In the genomic region with DNA sequence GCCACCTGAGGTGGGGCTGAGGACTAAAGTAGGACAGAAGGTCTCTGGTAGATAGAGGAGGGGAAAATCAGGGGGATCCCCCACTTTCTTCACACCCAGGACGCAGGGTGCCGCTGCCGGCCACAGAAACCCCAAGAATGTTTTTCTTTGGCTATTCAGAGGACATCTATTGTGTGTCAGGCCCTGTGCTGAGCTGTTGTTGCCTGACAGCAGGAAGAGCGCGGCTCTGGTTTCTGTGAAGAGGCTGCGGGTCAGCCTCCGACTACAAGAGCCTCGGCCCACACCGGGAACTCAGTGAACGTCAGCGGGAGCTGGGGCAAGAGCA, we compare ENCODE assay signal across 8 cellular contexts. TPM values are rescaled to one million over a fixed set of nuclear protein-coding genes. Genes with fewer than 3 reads are reported as not detected.
DNase-seq lines count a peak whose midpoint lies in the region; ATAC-seq, FAIRE-seq and TF ChIP-seq lines count a peak whose summit lies in the region.

No MANE protein-coding gene starts in this region.

- H2BK5ac ChIP-seq in H1 (ENCODE audit: low read depth, low read length), result peak overlapping the region; percentile 72

- WGBS in H1 (ENCODE audit: extremely low coverage in 1 of 2, insufficient coverage in 1 of 2, insufficient read length in 1 of 2, insufficient replicate concordance in 2 of 2, low coverage in 1 of 2, low lambda C conversion rate in 2 of 2, missing lambda C conversion rate in 1 of 2), 2 experiments, result 7% methylated on average over 9 of the region's 11 CpGs; no CpG with 5 or more reads in 1 of the 2 experiments
- WGBS in transverse colon (ENCODE audit: low coverage in 1 of 2), 2 donors, result 0 to 1% methylated on average over 4 to 11 of the region's 11 CpGs

- no peak overlapping the region for H2BK15ac ChIP-seq in H1 (ENCODE audit: low read length)

- H2BK20ac ChIP-seq in H1 (ENCODE audit: low read length), result no peak overlapping the region

- FAIRE-seq in H1 (lab: Jason Lieb, UNC), result no peak

- H2AK5ac ChIP-seq in H1 (ENCODE audit: low read depth, low read length), result no peak overlapping the region

- H3K27me3 ChIP-seq in H1 (replicated peaks in 1 of 4; ENCODE audit: control insufficient read depth in 3 of 4, extremely low read depth in 1 of 4, insufficient read depth in 3 of 4, low read length in 3 of 4) (no peaks in the 10 kb centered on the region), transverse colon (no peaks in the 10 kb centered on the region)

- peak overlapping the region; percentile 68 to 86 (median 74) for H3K9ac ChIP-seq in H1 (replicated peaks in 1 of 4; ENCODE audit: extremely low read depth in 1 of 4, low read depth in 3 of 4, low read length in 3 of 4)

- H3K4ac ChIP-seq in H1 (replicated peaks; ENCODE audit: insufficient read length, low read depth, low read length), result no peak overlapping the region

- H4K5ac ChIP-seq in H1 (ENCODE audit: insufficient read length, low read depth, low read length), result peak overlapping the region; percentile 81

- CTCF ChIA-PET in H1 (lab: Charles Lee; ENCODE audit: partially characterized antibody), result interaction anchor here (0.9 to 6.9 kb wide), 6 partner anchors 12 to 186 kb away, joined by 3 to 121 read pairs (median 23); no protein-coding TSS in a partner anchor

- TF ChIP-seq RAD21 in H1 (IDR thresholded peaks at IDR 0.05 in 1 of 2, conservative IDR thresholded peaks at IDR 0.05 in 1 of 2; ENCODE audit: low read depth in 2 of 2, low read length in 2 of 2), result no peak

- H3K56ac ChIP-seq in H1 (replicated peaks; ENCODE audit: insufficient read length, low read depth, low read length), result peak overlapping the region; percentile 55

- no peak overlapping the region for H3K14ac ChIP-seq in H1 (ENCODE audit: insufficient read length)

- H3K23ac ChIP-seq in H1 (ENCODE audit: insufficient read length), result no peak overlapping the region

- in situ Hi-C loops in transverse colon (cut with MboI; ENCODE audit: low pct_ligation_motif_present in 1 of 4, low pct_unique_long_range_greater_than_20kb in 1 of 4, low sequenced_read_pairs in 3 of 4), result loop anchor here (10.0 to 25.0 kb wide), 2 partner anchors 93 to 100 kb away; partner anchors contain the start of gene ARID1A (in 4 of the 4)

- H3K9me3 ChIP-seq in H1 (ENCODE audit: insufficient read depth in 2 of 2, low read depth in 1 of 2, low read length in 1 of 2) (no peaks in the 10 kb centered on the region), transverse colon (no peaks in the 10 kb centered on the region)

- H3K36me3 ChIP-seq in H1 (ENCODE audit: control insufficient read depth in 2 of 4, insufficient read depth in 4 of 4, low read length in 3 of 4) (peaks cover 0 to 2% (median under 1%) of the 10 kb centered on the region in 4 experiments; a peak in 1 of 8 replicates), transverse colon (no peaks in the 10 kb centered on the region)

- H3K4me2 ChIP-seq in H1 (ENCODE audit: insufficient read depth in 1 of 2, low read depth in 2 of 2, low read length in 2 of 2), result peak overlapping the region; percentile 79 to 98

- H3K79me1 ChIP-seq in H1 (ENCODE audit: low read depth, low read length), result no peaks in the 10 kb centered on the region

- H3K4me3 ChIP-seq in H1 (ENCODE audit: extremely low read depth in 1 of 4, insufficient read depth in 2 of 4, low read depth in 3 of 4, low read length in 4 of 4) (peak overlapping the region; percentile 63 to 84 (median 73)), transverse colon (peak overlapping the region; percentile 73 to 90 (median 78))

- no peaks in the 10 kb centered on the region for H3K36me3 Mint-ChIP-seq in natural killer cell

- no peak for TF ChIP-seq EP300 in H1 (IDR thresholded peaks at IDR 0.05; ENCODE audit: borderline replicate concordance in 1 of 2, low read depth in 2 of 2, low read length in 2 of 2)
- TF ChIP-seq EP300 in transverse colon (IDR thresholded peaks at IDR 0.05; ENCODE audit: low read depth), result no peak

- POLR2A ChIA-PET in H1 (lab: Charles Lee; ENCODE audit: partially characterized antibody), result interaction anchor here (0.8 to 11.6 kb wide), 10 partner anchors 8 to 286 kb away, joined by 3 to 118 read pairs (median 4); partner anchors contain the start of genes ARID1A and GPATCH3

- no peaks in the 10 kb centered on the region for H3K79me2 ChIP-seq in H1 (ENCODE audit: control insufficient read depth in 1 of 2, insufficient read depth in 2 of 2, low read length in 2 of 2)

- DNase-seq in AG20443 (ENCODE audit: low spot score) (peak; percentile 34), H1 (ENCODE audit: low read depth in 1 of 2, low spot score in 2 of 2) (no peak), natural killer cell (peak; percentile 83), transverse colon (peak; percentile 61), Kasumi-1 (lab: John Stamatoyannopoulos, UW) (no peak)

- H3K4me3 Mint-ChIP-seq in natural killer cell, result peak overlapping the region; percentile 100

- no peaks in the 10 kb centered on the region for H4K20me1 ChIP-seq in H1 (replicated peaks in 1 of 2; ENCODE audit: control insufficient read depth in 1 of 2, insufficient read depth in 2 of 2, low read length in 2 of 2)

- H3K27ac ChIP-seq in H1 (ENCODE audit: low read depth, low read length) (peak overlapping the region; percentile 81), transverse colon (peak overlapping the region; percentile 98 to 99 (median 98))

- no peaks in the 10 kb centered on the region for H3K9me3 Mint-ChIP-seq in natural killer cell

- H2BK12ac ChIP-seq in H1 (ENCODE audit: low read depth, low read length), result peak overlapping the region; percentile 86; the same call in 1 of the 2 replicates

- TF ChIP-seq CTCF in H1 (IDR thresholded peaks at IDR 0.05; ENCODE audit: control extremely low read depth in 1 of 3, insufficient read depth in 1 of 3, low read depth in 1 of 3, low read length in 3 of 3) (no peak), natural killer cell (IDR thresholded peaks at IDR 0.05) (no peak), transverse colon (IDR thresholded peaks at IDR 0.05) (peak in 1 of 5 experiments; percentile 8)

- ATAC-seq in GM19043 (IDR thresholded peaks at IDR 0.05; ENCODE audit: low read depth, unreplicated experiment) (peak; percentile 43), HG03342 (IDR thresholded peaks at IDR 0.05; ENCODE audit: unreplicated experiment) (peak; percentile 42), natural killer cell (peak; percentile 60 to 82 (median 76))
- peak; percentile 42 to 44 for ATAC-seq in activated CD4-positive, CD25-positive, alpha-beta regulatory T cell treated with anti-CD3 and anti-CD28 coated beads, Interleukin-2, amount 50 U/mL, for 24 hours

- H2AFZ ChIP-seq in H1 (ENCODE audit: low read length), result no peak overlapping the region

- peak overlapping the region; percentile 81 for H3K18ac ChIP-seq in H1 (ENCODE audit: extremely low read depth, low read length)

- H3K4me1 Mint-ChIP-seq in natural killer cell, result peaks cover 80 to 86% of the 10 kb centered on the region in 2 donors

- H3K4me1 ChIP-seq in H1 (replicated peaks in 1 of 4; ENCODE audit: control insufficient read depth in 3 of 4, insufficient read depth in 4 of 4, low read length in 3 of 4) (peaks cover 7 to 19% (median 13%) of the 10 kb centered on the region in 4 experiments; a peak in 6 of 7 replicates), transverse colon (peaks cover 20 to 64% (median 54%) of the 10 kb centered on the region in 4 donors)

- no peak overlapping the region for H2BK120ac ChIP-seq in H1 (replicated peaks; ENCODE audit: low read depth, low read length)

- peak overlapping the region; percentile 100 for H3K27ac Mint-ChIP-seq in natural killer cell

- intact Hi-C loops in natural killer cell (cut with micrococcal nuclease), result loop anchor here (1.0 to 10.0 kb wide), 6 partner anchors 43 to 413 kb away; partner anchors contain the start of genes NUDC and ZNF683
- intact Hi-C loops in transverse colon (cut with DNase I; ENCODE audit: low total_unique reads), result loop anchor here (5.0 kb wide), 2 partner anchors 95 to 110 kb away; no protein-coding TSS in a partner anchor

- no peaks in the 10 kb centered on the region for H3K27me3 Mint-ChIP-seq in natural killer cell (ENCODE audit: low read depth in 2 of 2)

- peaks cover 14% of the 10 kb centered on the region for H3K23me2 ChIP-seq in H1 (ENCODE audit: low read depth, low read length)

- H4K91ac ChIP-seq in H1 (replicated peaks; ENCODE audit: insufficient read length, low read length), result peak overlapping the region; percentile 76

- no peak overlapping the region for H4K8ac ChIP-seq in H1 (ENCODE audit: extremely low read depth, insufficient read depth, low read length)

- TF ChIP-seq POLR2A in H1 (IDR thresholded peaks at IDR 0.05; ENCODE audit: control extremely low read depth in 1 of 2, low read depth in 2 of 2, low read length in 2 of 2) (no peak), transverse colon (IDR thresholded peaks at IDR 0.05) (no peak)

TF ChIP-seq in H1, 55 proteins besides CTCF, POLR2A, EP300 and RAD21:
- no peak for TF ChIP-seq SP4 (IDR thresholded peaks at IDR 0.05; ENCODE audit: low read length)
- TF ChIP-seq SAP30 (IDR thresholded peaks at IDR 0.05; ENCODE audit: insufficient read depth, insufficient replicate concordance, low read length), result peak; percentile 44
TF ChIP-seq in H1: peak in this region for 1.

RNA-seq across cellular contexts. Expression of gene PIGV, which starts 0.4 kb away (rescaled TPM):
- total RNA-seq in H1 (2021; fragmentation: NEBNext Ultra II Directional; extraction: Animal tissue kit (Norgen Biotek cat#: 25700)), result 8.5 and 9.3 TPM in 2 replicates
- 20.9 and 22.4 TPM in 2 replicates for polyA plus RNA-seq in H1 (2011; rRNA removed)
- 16.0 TPM for polyA plus RNA-seq in H1 (2011; cell fraction: cytosol; rRNA removed)
- polyA plus RNA-seq in H1 (2011; cell fraction: nucleus; rRNA removed), result 16.6 TPM
- 9.2 to 10.6 TPM (median 10.1 TPM) in 4 replicates for polyA plus RNA-seq in H1 (2012, experiment 1 of 2)
- polyA plus RNA-seq in H1 (2012, experiment 2 of 2), result 8.2 TPM
- 12.0 TPM for polyA plus RNA-seq in H1 (2013, experiment 1 of 2)
- 12.7 TPM for polyA plus RNA-seq in H1 (2013, experiment 2 of 2)
- 27.9 and 31.5 TPM in 2 replicates for polyA minus RNA-seq in H1 (2011; rRNA and poly(A)+ RNA removed)
- 8.4 TPM for polyA minus RNA-seq in H1 (2011; cell fraction: cytosol; rRNA and poly(A)+ RNA removed)
- polyA minus RNA-seq in H1 (2011; cell fraction: nucleus; rRNA and poly(A)+ RNA removed), result 14.2 TPM
- total RNA-seq in natural killer cell (10 to 100 TPM; 23.1 to 35.2 (median 30.3) TPM), transverse colon (10 to 100 TPM; 16.1 to 32.2 (median 24.2) TPM)

RNA-seq across cellular contexts. Expression of gene ZDHHC18, which starts 39.1 kb away (rescaled TPM):
- 29.2 and 29.7 TPM in 2 replicates for total RNA-seq in H1 (2021; fragmentation: NEBNext Ultra II Directional; extraction: Animal tissue kit (Norgen Biotek cat#: 25700))
- 49.8 and 61.3 TPM in 2 replicates for polyA plus RNA-seq in H1 (2011; rRNA removed)
- polyA plus RNA-seq in H1 (2011; cell fraction: cytosol; rRNA removed), result 38.2 TPM
- 48.3 TPM for polyA plus RNA-seq in H1 (2011; cell fraction: nucleus; rRNA removed)
- 16.3 to 34.7 TPM (median 30.6 TPM) in 4 replicates for polyA plus RNA-seq in H1 (2012, experiment 1 of 2)
- polyA plus RNA-seq in H1 (2012, experiment 2 of 2), result 31.7 TPM
- polyA plus RNA-seq in H1 (2013, experiment 1 of 2), result 30.5 TPM
- 34.5 TPM for polyA plus RNA-seq in H1 (2013, experiment 2 of 2)
- 47.7 and 51.8 TPM in 2 replicates for polyA minus RNA-seq in H1 (2011; rRNA and poly(A)+ RNA removed)
- polyA minus RNA-seq in H1 (2011; cell fraction: cytosol; rRNA and poly(A)+ RNA removed), result 24.8 TPM
- 16.9 TPM for polyA minus RNA-seq in H1 (2011; cell fraction: nucleus; rRNA and poly(A)+ RNA removed)
- total RNA-seq in natural killer cell (10 to 100 TPM; 70.0 to 74.6 (median 72.3) TPM), transverse colon (10 to 100 TPM in 3 of 4 donors, 1 to 10 TPM in 1; 4.4 to 37.3 (median 28.0) TPM)

Comparison
In these comparisons a context has a peak if more than half of its experiments do, and no peak if none do; other contexts are left out.
1. DNase-seq: peak in AG20443 (single experiment), natural killer cell (single experiment) and transverse colon (single experiment); none in H1 (0 of 2) and Kasumi-1 (0 of 2).
2. Peak in every context shown above with its lines, with median percentiles within 50 percentile points of each other: ATAC-seq.